9 cellular contexts compared by ENCODE assay signal in the genomic region with DNA sequence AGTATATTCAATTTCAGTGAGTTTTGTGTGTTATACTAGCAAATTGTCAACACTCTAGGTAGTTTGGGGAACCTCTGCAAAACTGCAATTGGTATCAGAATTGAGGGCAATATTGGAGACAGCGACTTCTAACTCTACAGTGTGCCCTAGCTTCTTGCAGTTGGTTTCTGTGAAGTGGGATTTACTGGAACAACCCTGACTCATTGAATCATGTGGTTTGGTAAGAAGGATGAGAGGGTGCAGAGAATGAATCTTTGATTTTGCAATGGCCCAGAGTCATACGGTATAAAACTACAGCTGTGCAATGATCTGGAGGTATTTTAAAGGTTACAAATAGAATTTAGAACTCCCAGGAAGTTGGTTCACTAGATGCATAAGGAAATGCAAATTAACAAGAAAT.
DNase-seq lines count a peak whose midpoint lies in the region; ATAC-seq and TF ChIP-seq lines count a peak whose summit lies in the region.
"Had no signal": no experiment of that assay in that cellular context is flagged by ENCODE, and none has a peak within 500 bp of the region (broad histone marks: within the 10 kb centered on the region; RNA-seq: fewer than 3 reads in every experiment).

No MANE protein-coding gene starts in this region.

- peak overlapping the region in 2 of 3 donors; percentile 42 to 51 for H3K27ac Mint-ChIP-seq in CD4-positive, CD25-positive, alpha-beta regulatory T cell

- no peaks in the 10 kb centered on the region for H3K27me3 ChIP-seq in CD4-positive, CD25-positive, alpha-beta regulatory T cell (ENCODE audit: control insufficient read depth, insufficient read depth, low read length)
- no peaks in the 10 kb centered on the region for H3K27me3 ChIP-seq in adipocyte (replicated peaks; ENCODE audit: control insufficient read depth, insufficient read depth, low read length)
- no peaks in the 10 kb centered on the region for H3K27me3 ChIP-seq in lower lobe of right lung (ENCODE audit: low read depth)
- no peaks in the 10 kb centered on the region for H3K27me3 ChIP-seq in body of pancreas
- H3K27me3 ChIP-seq: adrenal gland had no signal

- TF ChIP-seq CTCF in lower lobe of right lung (IDR thresholded peaks at IDR 0.05) (no peak), body of pancreas (IDR thresholded peaks at IDR 0.05) (no peak)

- H3K27me3 Mint-ChIP-seq in CD4-positive, CD25-positive, alpha-beta regulatory T cell, result no peaks in the 10 kb centered on the region

- H3K9ac ChIP-seq in adipocyte (ENCODE audit: low read length), result peak overlapping the region; percentile 65

- no peaks in the 10 kb centered on the region for H3K36me3 ChIP-seq in CD4-positive, CD25-positive, alpha-beta regulatory T cell (ENCODE audit: control insufficient read depth, insufficient read depth, low read length)
- H3K36me3 ChIP-seq in adipocyte (ENCODE audit: control insufficient read depth, insufficient read depth, low read length, severe bottlenecking) (no peaks in the 10 kb centered on the region), lower lobe of right lung (no peaks in the 10 kb centered on the region), body of pancreas (replicated peaks in 1 of 2; ENCODE audit: insufficient read depth in 1 of 2, low read depth in 2 of 2) (no peaks in the 10 kb centered on the region)
- H3K36me3 ChIP-seq: adrenal gland had no signal

- peaks cover 0 to 6% (median 0%) of the 10 kb centered on the region in 7 donors for H3K9me3 Mint-ChIP-seq in CD4-positive, CD25-positive, alpha-beta regulatory T cell

- 75 to 81% methylated on average over 2 of the region's 2 CpGs for WGBS in body of pancreas, 2 donors

- peak overlapping the region; percentile 62 to 89 (median 73) for H3K4me3 Mint-ChIP-seq in CD4-positive, CD25-positive, alpha-beta regulatory T cell

- no peaks in the 10 kb centered on the region for H3K36me3 Mint-ChIP-seq in CD4-positive, CD25-positive, alpha-beta regulatory T cell

- H3K4me1 ChIP-seq in CD4-positive, CD25-positive, alpha-beta regulatory T cell (ENCODE audit: control insufficient read depth, insufficient read depth, low read length, poor library complexity, severe bottlenecking), result no peaks in the 10 kb centered on the region
- H3K4me1 ChIP-seq in adipocyte (ENCODE audit: control insufficient read depth, insufficient read depth, low read length) (peaks cover 26% of the 10 kb centered on the region), lower lobe of right lung (peaks cover 4% of the 10 kb centered on the region), body of pancreas (no peaks in the 10 kb centered on the region)
- H3K4me1 ChIP-seq: adrenal gland had no signal

- H3K27ac ChIP-seq in CD4-positive, CD25-positive, alpha-beta regulatory T cell (ENCODE audit: insufficient read depth, low read length, poor library complexity, severe bottlenecking), result no peak overlapping the region
- no peak overlapping the region for H3K27ac ChIP-seq in lower lobe of right lung
- no peak overlapping the region for H3K27ac ChIP-seq in body of pancreas
- H3K27ac ChIP-seq: adrenal gland had no signal

- intact Hi-C loops in lower lobe of right lung (cut with DNase I), result no loop called here
- intact Hi-C loops in body of pancreas (cut with DNase I), result no loop called here

- H3K4me3 ChIP-seq in CD4-positive, CD25-positive, alpha-beta regulatory T cell (ENCODE audit: low read depth, low read length), result peak overlapping the region; percentile 75
- H3K4me3 ChIP-seq in adipocyte (ENCODE audit: low read length) (peak overlapping the region; percentile 72), lower lobe of right lung (peak overlapping the region; percentile 25), body of pancreas (no peak overlapping the region)
- H3K4me3 ChIP-seq: adrenal gland had no signal

- peaks cover 5 to 19% (median 13%) of the 10 kb centered on the region in 4 donors for H3K4me1 Mint-ChIP-seq in CD4-positive, CD25-positive, alpha-beta regulatory T cell

- ATAC-seq in CD4-positive, CD25-positive, alpha-beta regulatory T cell (ENCODE audit: low read depth in 2 of 2), result peak; percentile 25 to 39
- ATAC-seq in lower lobe of right lung (peak in 1 of 2 donors; percentile 75), HG03442 (IDR thresholded peaks at IDR 0.05; ENCODE audit: unreplicated experiment) (no peak), body of pancreas (no peak)

- no peak for DNase-seq in CD4-positive, CD25-positive, alpha-beta regulatory T cell
- peak; percentile 65 for DNase-seq in M059J (ENCODE audit: low read depth)
- peak; percentile 27 for DNase-seq in adipocyte (ENCODE audit: low read depth)
- DNase-seq in lower lobe of right lung, result no peak
- DNase-seq in DMS 273 (lab: John Stamatoyannopoulos, UW; ENCODE audit: unreplicated experiment), result no peak
- no peak for DNase-seq in NCI-H1930 (lab: John Stamatoyannopoulos, UW)
- DNase-seq in body of pancreas, result no peak
- DNase-seq: adrenal gland had no signal

- TF ChIP-seq POLR2A in body of pancreas (IDR thresholded peaks at IDR 0.05), result no peak

- H3K9me3 ChIP-seq in CD4-positive, CD25-positive, alpha-beta regulatory T cell (ENCODE audit: control insufficient read depth in 2 of 2, low read length in 2 of 2), result no peaks in the 10 kb centered on the region
- no peaks in the 10 kb centered on the region for H3K9me3 ChIP-seq in adipocyte (ENCODE audit: control insufficient read depth, low read length)
- no peaks in the 10 kb centered on the region for H3K9me3 ChIP-seq in lower lobe of right lung
- H3K9me3 ChIP-seq in body of pancreas, result no peaks in the 10 kb centered on the region
- H3K9me3 ChIP-seq: adrenal gland had no signal

Comparison
In these comparisons a context has a peak if more than half of its experiments do, and no peak if none do; other contexts are left out.
1. ATAC-seq: peak in CD4-positive, CD25-positive, alpha-beta regulatory T cell (2 of 2); none in HG03442 (single experiment) and body of pancreas (single experiment).
2. DNase-seq: peak in M059J (single experiment) and adipocyte (single experiment); none in CD4-positive, CD25-positive, alpha-beta regulatory T cell (0 of 3), lower lobe of right lung (single experiment), DMS 273 (single experiment), NCI-H1930 (0 of 2) and body of pancreas (0 of 4).
3. H3K4me3 ChIP-seq: peak in CD4-positive, CD25-positive, alpha-beta regulatory T cell (single experiment), adipocyte (single experiment) and lower lobe of right lung (single experiment); none in body of pancreas (0 of 2).